Comparison of ENCODE assay signal across 26 cellular contexts in genomic region chr5:59999056-59999455, GRCh38.
A peak's percentile ranks its signal among the peaks of the same experiment; 100 is the strongest.
DNase-seq lines count a peak whose midpoint lies in the region; ATAC-seq and TF ChIP-seq lines count a peak whose summit lies in the region.
"Had no signal": no experiment of that assay in that cellular context is flagged by ENCODE, and none has a peak within 500 bp of the region (broad histone marks: within the 10 kb centered on the region; RNA-seq: fewer than 3 reads in every experiment).

No MANE protein-coding gene starts in this region.

- no peaks in the 10 kb centered on the region for H3K79me2 ChIP-seq in hepatocyte
- H3K79me2 ChIP-seq: parathyroid adenoma had no signal

- no peaks in the 10 kb centered on the region for H3K36me3 Mint-ChIP-seq in activated T-cell treated with anti-CD3 and anti-CD28 coated beads, Interleukin-2, amount 50 U/mL, for 4 hours (ENCODE audit: insufficient read depth)
- H3K36me3 Mint-ChIP-seq: activated CD8-positive, alpha-beta memory T cell treated with anti-CD3 and anti-CD28 coated beads, Interleukin-2, amount 10 ng/mL, durations not matched to agents 7 days and 5 days; brain; CD4-positive, alpha-beta memory T cell; naive thymus-derived CD4-positive, alpha-beta T cell had no signal

- H3K27me3 Mint-ChIP-seq in activated T-cell treated with anti-CD3 and anti-CD28 coated beads, Interleukin-2, amount 50 U/mL, for 4 hours (ENCODE audit: low read depth), result no peaks in the 10 kb centered on the region
- H3K27me3 Mint-ChIP-seq: activated CD8-positive, alpha-beta memory T cell treated with anti-CD3 and anti-CD28 coated beads, Interleukin-2, amount 10 ng/mL, durations not matched to agents 7 days and 5 days; brain; CD4-positive, alpha-beta memory T cell; naive thymus-derived CD4-positive, alpha-beta T cell had no signal

- WGBS in hepatocyte (ENCODE audit: low lambda C conversion rate, missing lambda C conversion rate), result 55% methylated on average over 2 of the region's 2 CpGs

- TF ChIP-seq CTCF in hepatocyte (IDR thresholded peaks at IDR 0.05; ENCODE audit: poor library complexity), result no peak

- no peaks in the 10 kb centered on the region for H3K4me1 Mint-ChIP-seq in activated T-cell treated with anti-CD3 and anti-CD28 coated beads, Interleukin-2, amount 50 U/mL, for 4 hours (ENCODE audit: low read depth)
- H3K4me1 Mint-ChIP-seq: activated CD8-positive, alpha-beta memory T cell treated with anti-CD3 and anti-CD28 coated beads, Interleukin-2, amount 10 ng/mL, durations not matched to agents 7 days and 5 days; brain; CD4-positive, alpha-beta memory T cell; endodermal cell; naive thymus-derived CD4-positive, alpha-beta T cell had no signal

- H4K20me1 ChIP-seq in hepatocyte (ENCODE audit: insufficient read depth, poor library complexity, severe bottlenecking), result no peaks in the 10 kb centered on the region

- no peak overlapping the region for H3K4me2 ChIP-seq in hepatocyte

- no peaks in the 10 kb centered on the region for H3K27me3 ChIP-seq in adipocyte (replicated peaks; ENCODE audit: control insufficient read depth, insufficient read depth, low read length)
- no peaks in the 10 kb centered on the region for H3K27me3 ChIP-seq in hepatocyte
- H3K27me3 ChIP-seq: heart right ventricle, thyroid gland had no signal

- peak overlapping the region; percentile 42 for H3K27ac ChIP-seq in hepatocyte
- H3K27ac ChIP-seq: coronary artery, heart right ventricle, HL-60, parathyroid adenoma, thyroid gland had no signal

- peak; percentile 49 for DNase-seq in EH (ENCODE audit: low read depth)
- DNase-seq in adipocyte (ENCODE audit: low read depth), result peak; percentile 24
- peak; percentile 27 for DNase-seq in hepatocyte (ENCODE audit: low spot score)
- DNase-seq in non-pigmented ciliary epithelial cell (ENCODE audit: low read depth), result peak; percentile 59
- no peak for DNase-seq in activated T-cell treated with anti-CD3 and anti-CD28 coated beads, Interleukin-2, amount 50 U/mL, for 4 hours
- no peak for DNase-seq in LoVo (ENCODE audit: low spot score)
- DNase-seq in NCI-H2196 treated with DMSO at 0.1 percent for 48 hours (lab: John Stamatoyannopoulos, UW; ENCODE audit: unreplicated experiment), result no peak
- DNase-seq in NCI-H2227 (lab: John Stamatoyannopoulos, UW; ENCODE audit: unreplicated experiment), result no peak
- DNase-seq: activated CD4-positive, alpha-beta T cell treated with anti-CD3 and anti-CD28 coated beads for 4 hours; activated CD8-positive, alpha-beta memory T cell treated with anti-CD3 and anti-CD28 coated beads, Interleukin-2, amount 10 ng/mL, durations not matched to agents 7 days and 5 days; CD4-positive, alpha-beta memory T cell; DMS79 treated with DMSO at 0.1 percent for 48 hours; endodermal cell; heart right ventricle; HFFc6; naive thymus-derived CD4-positive, alpha-beta T cell; NCI-H1436 treated with DMSO at 0.1 percent for 48 hours; NCI-H69; stimulated activated CD4-positive, alpha-beta T cell treated with anti-CD3 and anti-CD28 coated beads, Interleukin-1b, Interleukin-23, amount 100 ng/mL, for 48 hours; stimulated activated naive CD4-positive, alpha-beta T cell; thyroid gland had no signal

- no peaks in the 10 kb centered on the region for H3K4me1 ChIP-seq in adipocyte (ENCODE audit: control insufficient read depth, insufficient read depth, low read length)
- H3K4me1 ChIP-seq in hepatocyte (ENCODE audit: insufficient read depth), result no peaks in the 10 kb centered on the region
- H3K4me1 ChIP-seq: heart right ventricle, parathyroid adenoma, thyroid gland had no signal

- H3K4me3 ChIP-seq in adipocyte (ENCODE audit: low read length) (no peak overlapping the region), hepatocyte (no peak overlapping the region)
- H3K4me3 ChIP-seq: coronary artery, heart right ventricle, thyroid gland had no signal

- H3K9ac ChIP-seq in adipocyte (ENCODE audit: low read length), result no peak overlapping the region
- H3K9ac ChIP-seq: parathyroid adenoma had no signal

- no peaks in the 10 kb centered on the region for H3K36me3 ChIP-seq in adipocyte (ENCODE audit: control insufficient read depth, insufficient read depth, low read length, severe bottlenecking)
- H3K36me3 ChIP-seq in hepatocyte (replicated peaks; ENCODE audit: insufficient read depth, low read depth), result no peaks in the 10 kb centered on the region
- H3K36me3 ChIP-seq: heart right ventricle, thyroid gland had no signal

- H3K9me3 Mint-ChIP-seq in activated T-cell treated with anti-CD3 and anti-CD28 coated beads, Interleukin-2, amount 50 U/mL, for 4 hours, result peaks cover 10% of the 10 kb centered on the region
- H3K9me3 Mint-ChIP-seq: HFFc6 had no signal

- ATAC-seq in activated T-cell treated with anti-CD3 and anti-CD28 coated beads, Interleukin-2, amount 50 U/mL, for 4 hours, result no peak
- ATAC-seq: activated CD8-positive, alpha-beta memory T cell treated with anti-CD3 and anti-CD28 coated beads, Interleukin-2, amount 10 ng/mL, durations not matched to agents 7 days and 5 days; activated naive CD4-positive, alpha-beta T cell treated with anti-CD3 and anti-CD28 coated beads, Interleukin-2, amount 50 U/mL, for 72 hours; heart right ventricle; naive thymus-derived CD4-positive, alpha-beta T cell had no signal

- H3K9me3 ChIP-seq in adipocyte (ENCODE audit: control insufficient read depth, low read length) (peaks cover 7% of the 10 kb centered on the region), hepatocyte (ENCODE audit: low read depth) (no peaks in the 10 kb centered on the region)
- H3K9me3 ChIP-seq: thyroid gland had no signal

- no peaks in the 10 kb centered on the region for H3K9me2 ChIP-seq in hepatocyte (replicated peaks; ENCODE audit: insufficient read depth)

- no peak overlapping the region for H2AFZ ChIP-seq in hepatocyte
- H2AFZ ChIP-seq: parathyroid adenoma had no signal

- no peak overlapping the region for H3K4me3 Mint-ChIP-seq in activated T-cell treated with anti-CD3 and anti-CD28 coated beads, Interleukin-2, amount 50 U/mL, for 4 hours
- H3K4me3 Mint-ChIP-seq: activated CD8-positive, alpha-beta memory T cell treated with anti-CD3 and anti-CD28 coated beads, Interleukin-2, amount 10 ng/mL, durations not matched to agents 7 days and 5 days; brain; CD4-positive, alpha-beta memory T cell; endodermal cell; HFFc6; naive thymus-derived CD4-positive, alpha-beta T cell had no signal

Comparison
In these comparisons a context has a peak if more than half of its experiments do, and no peak if none do; other contexts are left out.
1. DNase-seq: peak in EH (single experiment), adipocyte (single experiment), hepatocyte (single experiment) and non-pigmented ciliary epithelial cell (single experiment); none in activated T-cell treated with anti-CD3 and anti-CD28 coated beads, Interleukin-2, amount 50 U/mL, for 4 hours (single experiment), LoVo (single experiment), NCI-H2196 treated with DMSO at 0.1 percent for 48 hours (single experiment) and NCI-H2227 (single experiment).